Comparison of ENCODE assay signal across 10 cellular contexts in genomic region chr7:141220263-141220662, GRCh38.
A peak's percentile ranks its signal among the peaks of the same experiment; 100 is the strongest.
DNase-seq lines count a peak whose midpoint lies in the region; ATAC-seq and TF ChIP-seq lines count a peak whose summit lies in the region.
"Had no signal": no experiment of that assay in that cellular context is flagged by ENCODE, and none has a peak within 500 bp of the region (broad histone marks: within the 10 kb centered on the region; RNA-seq: fewer than 3 reads in every experiment).

No MANE protein-coding gene starts in this region.

- intact Hi-C loops in Right ventricle myocardium inferior (cut with DNase I) = no loop called here

- H3K9me3 ChIP-seq in adipocyte (ENCODE audit: control insufficient read depth, low read length) (no peaks in the 10 kb centered on the region), gastroesophageal sphincter (no peaks in the 10 kb centered on the region)

- TF ChIP-seq EP300 in gastroesophageal sphincter (IDR thresholded peaks at IDR 0.05) = no peak

- no peak overlapping the region for H3K9ac ChIP-seq in adipocyte (ENCODE audit: low read length)

- ATAC-seq in Right ventricle myocardium inferior (no peak), gastroesophageal sphincter (no peak)

- peak; percentile 12 for TF ChIP-seq CTCF in retinal pigment epithelial cell (conservative IDR thresholded peaks at IDR 0.05; ENCODE audit: low read depth, low read length)
- TF ChIP-seq CTCF in gastroesophageal sphincter (IDR thresholded peaks at IDR 0.05) = peak in 1 of 4 experiments; percentile 20

- H3K4me1 ChIP-seq in adipocyte (ENCODE audit: control insufficient read depth, insufficient read depth, low read length) (no peaks in the 10 kb centered on the region), gastroesophageal sphincter (no peaks in the 10 kb centered on the region)

- H3K36me3 ChIP-seq in adipocyte (ENCODE audit: control insufficient read depth, insufficient read depth, low read length, severe bottlenecking) = no peaks in the 10 kb centered on the region
- H3K36me3 ChIP-seq in gastroesophageal sphincter = no peaks in the 10 kb centered on the region

- H3K4me3 ChIP-seq in adipocyte (ENCODE audit: low read length) (no peak overlapping the region), retinal pigment epithelial cell (ENCODE audit: low read length) (no peak overlapping the region), gastroesophageal sphincter (no peak overlapping the region)

- no peak overlapping the region for H3K27ac ChIP-seq in gastroesophageal sphincter

- DNase-seq in NCI-H82 (lab: John Stamatoyannopoulos, UW) = peak; percentile 73
- no peak for DNase-seq in NCI-H82 treated with DMSO at 0.1 percent for 48 hours (lab: John Stamatoyannopoulos, UW; ENCODE audit: unreplicated experiment)
- DNase-seq in NCI-H1417 treated with DMSO at 0.1 percent for 48 hours (lab: John Stamatoyannopoulos, UW) = peak; percentile 24
- peak; percentile 12 for DNase-seq in adipocyte (ENCODE audit: low read depth)
- DNase-seq in retinal pigment epithelial cell (ENCODE audit: low read depth) = no peak
- DNase-seq in Right ventricle myocardium inferior (ENCODE audit: missing footprints) = no peak
- DNase-seq in nucleus accumbens (lab: John Stamatoyannopoulos, UW) = no peak
- DNase-seq: activated gamma-delta T cell, midbrain had no signal

- WGBS in gastroesophageal sphincter (ENCODE audit: low coverage in 1 of 2), 2 donors = 31 to 54% methylated on average over 3 to 4 of the region's 4 CpGs

- TF ChIP-seq POLR2A in gastroesophageal sphincter (IDR thresholded peaks at IDR 0.05) = no peak

- H3K27me3 ChIP-seq in adipocyte (replicated peaks; ENCODE audit: control insufficient read depth, insufficient read depth, low read length) (no peaks in the 10 kb centered on the region), gastroesophageal sphincter (no peaks in the 10 kb centered on the region)

Comparison
In these comparisons a context has a peak if more than half of its experiments do, and no peak if none do; other contexts are left out.
1. DNase-seq: peak in NCI-H82 (single experiment), NCI-H1417 treated with DMSO at 0.1 percent for 48 hours (single experiment) and adipocyte (single experiment); none in NCI-H82 treated with DMSO at 0.1 percent for 48 hours (single experiment), retinal pigment epithelial cell (single experiment), Right ventricle myocardium inferior (single experiment) and nucleus accumbens (0 of 56).